ENCODE assay signal across 28 cellular contexts in the genomic region with DNA sequence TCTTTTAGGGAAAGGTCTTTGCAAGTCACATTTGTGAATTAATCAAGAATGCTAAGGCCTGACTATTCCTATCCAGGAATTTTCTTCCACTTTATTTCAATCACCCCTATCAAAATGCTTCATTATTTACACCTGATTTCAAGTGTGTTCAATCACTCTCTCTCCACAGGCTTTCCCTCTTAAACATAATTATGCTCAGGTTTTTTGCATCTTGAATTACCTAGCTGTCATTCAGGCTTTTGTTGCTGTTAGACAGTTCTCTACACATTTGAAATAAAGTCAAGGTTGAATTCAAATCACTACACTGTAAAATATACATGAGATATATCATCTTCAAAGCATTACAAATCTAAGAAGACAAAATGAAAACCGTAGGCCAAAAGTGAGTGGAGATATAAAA.
"Had no signal": no experiment of that assay in that cellular context is flagged by ENCODE, and none has a peak within 500 bp of the region (broad histone marks: within the 10 kb centered on the region; RNA-seq: fewer than 3 reads in every experiment).

No MANE protein-coding gene starts in this region.

- H3K27me3 Mint-ChIP-seq: activated CD4-positive, alpha-beta T cell treated with anti-CD3 and anti-CD28 coated beads, Interleukin-2, amount 10 ng/mL, durations not matched to agents 24 days and 14 days; activated CD8-positive, alpha-beta T cell treated with anti-CD3 and anti-CD28 coated beads for 36 hours; activated naive CD8-positive, alpha-beta T cell treated with anti-CD3 and anti-CD28 coated beads for 36 hours; activated T-helper 17 cell treated with anti-CD3 and anti-CD28 coated beads, Interleukin-2, amount 50 U/mL, for 72 hours had no signal

- H3K4me3 ChIP-seq: Peyer's patch, SJSA1 had no signal

- H3K27me3 ChIP-seq: brain microvascular endothelial cell, Peyer's patch, SJSA1 had no signal

- H3K4me3 Mint-ChIP-seq: activated CD4-positive, alpha-beta T cell treated with anti-CD3 and anti-CD28 coated beads, Interleukin-2, amount 10 ng/mL, durations not matched to agents 24 days and 14 days; activated CD8-positive, alpha-beta T cell treated with anti-CD3 and anti-CD28 coated beads for 36 hours; activated naive CD8-positive, alpha-beta T cell treated with anti-CD3 and anti-CD28 coated beads for 36 hours; activated T-cell treated with anti-CD3 and anti-CD28 coated beads, Interleukin-2, amount 50 U/mL, for 72 hours; activated T-helper 17 cell treated with anti-CD3 and anti-CD28 coated beads, Interleukin-2, amount 50 U/mL, for 72 hours; T-helper 1 cell treated with Interleukin-12 subunit alpha and Interleukin-12 subunit beta and Interleukin-4 antibody, amounts not matched to agents 30 μg/mL and 1 μg/mL, for 36 hours; T-helper 2 cell treated with Interferon-gamma antibody and Interleukin-4, amounts not matched to agents 5 μg/mL and 100 μg/mL, for 36 hours had no signal

- ATAC-seq: activated CD8-positive, alpha-beta T cell treated with anti-CD3 and anti-CD28 coated beads for 36 hours; activated T-cell treated with anti-CD3 and anti-CD28 coated beads, Interleukin-2, amount 50 U/mL, for 72 hours; activated T-helper 17 cell treated with anti-CD3 and anti-CD28 coated beads, Interleukin-2, amount 50 U/mL, for 72 hours had no signal

- H3K27ac ChIP-seq: brain microvascular endothelial cell, KMS-11, Peyer's patch, SJSA1 had no signal

- H3K9me2 ChIP-seq: SK-N-SH had no signal

- H3K9me3 Mint-ChIP-seq: activated CD4-positive, alpha-beta T cell treated with anti-CD3 and anti-CD28 coated beads, Interleukin-2, amount 10 ng/mL, durations not matched to agents 24 days and 14 days; activated CD8-positive, alpha-beta T cell treated with anti-CD3 and anti-CD28 coated beads for 36 hours; activated naive CD8-positive, alpha-beta T cell treated with anti-CD3 and anti-CD28 coated beads for 36 hours; T-helper 1 cell treated with Interleukin-12 subunit alpha and Interleukin-12 subunit beta and Interleukin-4 antibody, amounts not matched to agents 30 μg/mL and 1 μg/mL, for 36 hours had no signal

- H3K9ac ChIP-seq: KMS-11, SK-N-SH had no signal

- H3K4me1 Mint-ChIP-seq: activated CD4-positive, alpha-beta T cell treated with anti-CD3 and anti-CD28 coated beads, Interleukin-2, amount 10 ng/mL, durations not matched to agents 24 days and 14 days; activated naive CD8-positive, alpha-beta T cell treated with anti-CD3 and anti-CD28 coated beads for 36 hours; activated T-helper 17 cell treated with anti-CD3 and anti-CD28 coated beads, Interleukin-2, amount 50 U/mL, for 72 hours had no signal

- H3K36me3 Mint-ChIP-seq: activated naive CD8-positive, alpha-beta T cell treated with anti-CD3 and anti-CD28 coated beads for 36 hours had no signal

- DNase-seq: activated CD4-positive, alpha-beta T cell treated with anti-CD3 and anti-CD28 coated beads, Interleukin-2, amount 10 ng/mL, durations not matched to agents 24 days and 14 days; activated CD4-positive, alpha-beta T cell treated with anti-CD3 and anti-CD28 coated beads, Interleukin-2, amount 50 U/mL, for 4 hours; activated CD8-positive, alpha-beta T cell treated with anti-CD3 and anti-CD28 coated beads for 36 hours; activated effector memory CD4-positive, alpha-beta T cell treated with anti-CD3 and anti-CD28 coated beads, Interleukin-2, amount 50 U/mL, for 16 hours; activated naive CD4-positive, alpha-beta T cell; activated naive CD4-positive, alpha-beta T cell treated with anti-CD3 and anti-CD28 coated beads, Interleukin-2, amount 50 U/mL, for 16 hours; activated naive CD8-positive, alpha-beta T cell treated with anti-CD3 and anti-CD28 coated beads for 36 hours; activated T-cell treated with anti-CD3 and anti-CD28 coated beads, Interleukin-2, amount 50 U/mL, for 1 hour; activated T-cell treated with anti-CD3 and anti-CD28 coated beads, Interleukin-2, amount 50 U/mL, for 72 hours; amniotic stem cell; aorta; brain microvascular endothelial cell; central memory CD4-positive, alpha-beta T cell; NCI-H1092 treated with DMSO at 0.1 percent for 48 hours; NCI-H187 treated with DMSO at 0.1 percent for 48 hours; NCI-H2081 treated with DMSO at 0.1 percent for 48 hours; NCI-H226; NCI-H510A treated with DMSO at 0.1 percent for 48 hours; NCI-H526 treated with DMSO at 0.1 percent for 48 hours; Peyer's patch; RPMI8226; SHP77 treated with DMSO at 0.1 percent for 48 hours; SK-N-SH had no signal

- H3K27ac Mint-ChIP-seq: activated CD4-positive, alpha-beta T cell treated with anti-CD3 and anti-CD28 coated beads, Interleukin-2, amount 10 ng/mL, durations not matched to agents 24 days and 14 days; activated CD8-positive, alpha-beta T cell treated with anti-CD3 and anti-CD28 coated beads for 36 hours; activated naive CD8-positive, alpha-beta T cell treated with anti-CD3 and anti-CD28 coated beads for 36 hours; activated T-cell treated with anti-CD3 and anti-CD28 coated beads, Interleukin-2, amount 50 U/mL, for 72 hours; activated T-helper 17 cell treated with anti-CD3 and anti-CD28 coated beads, Interleukin-2, amount 50 U/mL, for 72 hours; T-helper 1 cell treated with Interleukin-12 subunit alpha and Interleukin-12 subunit beta and Interleukin-4 antibody, amounts not matched to agents 30 μg/mL and 1 μg/mL, for 36 hours; T-helper 2 cell treated with Interferon-gamma antibody and Interleukin-4, amounts not matched to agents 5 μg/mL and 100 μg/mL, for 36 hours had no signal

- H3K36me3 ChIP-seq: brain microvascular endothelial cell, Peyer's patch, SJSA1 had no signal

- H3K9me3 ChIP-seq: SJSA1, SK-N-SH had no signal

- H3K4me2 ChIP-seq: KMS-11, SK-N-SH had no signal
